19 cellular contexts compared by ENCODE assay signal in genomic region chr1:230072296-230072695, GRCh38. TPM values are rescaled to one million over a fixed set of nuclear protein-coding genes. Genes with fewer than 3 reads are reported as not detected.
DNase-seq lines count a peak whose midpoint lies in the region; ATAC-seq and TF ChIP-seq lines count a peak whose summit lies in the region.
"Had no signal": no experiment of that assay in that cellular context is flagged by ENCODE, and none has a peak within 500 bp of the region (broad histone marks: within the 10 kb centered on the region; RNA-seq: fewer than 3 reads in every experiment).

No MANE protein-coding gene starts in this region.

- TF ChIP-seq CTCF in SK-N-SH (IDR thresholded peaks at IDR 0.05) = no peak
- no peak for TF ChIP-seq CTCF in chondrocyte (IDR thresholded peaks at IDR 0.05)
- no peak for TF ChIP-seq CTCF in stomach (IDR thresholded peaks at IDR 0.05)

- peaks cover 45 to 47% of the 10 kb centered on the region in 2 experiments for H3K4me1 ChIP-seq in SK-N-SH (ENCODE audit: control insufficient read depth in 1 of 2, insufficient read depth in 2 of 2, low read depth in 1 of 2, low read length in 1 of 2)
- H3K4me1 ChIP-seq in stomach = peaks cover 36 to 88% (median 60%) of the 10 kb centered on the region in 4 donors

- intact Hi-C loops in stomach (cut with DNase I; ENCODE audit: low total_unique reads) = no loop called here

- no peaks in the 10 kb centered on the region for H3K27me3 Mint-ChIP-seq in chondrocyte (ENCODE audit: low read depth)
- peaks cover 3% of the 10 kb centered on the region for H3K27me3 Mint-ChIP-seq in activated naive CD4-positive, alpha-beta T cell treated with anti-CD3 and anti-CD28 coated beads, Interleukin-2, amount 10 ng/mL, durations not matched to agents 7 days and 5 days

- no peak overlapping the region for H3K9ac ChIP-seq in SK-N-SH

- no peaks in the 10 kb centered on the region for H3K27me3 ChIP-seq in SK-N-SH (ENCODE audit: insufficient read depth)
- H3K27me3 ChIP-seq in stomach = no peaks in the 10 kb centered on the region
- H3K27me3 ChIP-seq: cardiac muscle cell, hepatocyte had no signal

- peaks cover 84% of the 10 kb centered on the region for H3K4me1 Mint-ChIP-seq in chondrocyte (ENCODE audit: low read depth)
- H3K4me1 Mint-ChIP-seq in activated naive CD4-positive, alpha-beta T cell treated with anti-CD3 and anti-CD28 coated beads, Interleukin-2, amount 10 ng/mL, durations not matched to agents 7 days and 5 days = peaks cover 49% of the 10 kb centered on the region

- WGBS in SK-N-SH (ENCODE audit: low lambda C conversion rate) = 81% methylated on average over 6 of the region's 6 CpGs
- WGBS in stomach, 5 donors = 36 to 61% (median 48%) methylated on average over 6 of the region's 6 CpGs

- CTCF ChIA-PET in SK-N-SH (lab: Yijun Ruan, JAX) = interaction anchor here (0.8 to 1.4 kb wide), 2 partner anchors 14 to 94 kb away, joined by 3 to 4 read pairs; no protein-coding TSS in a partner anchor
- CTCF ChIA-PET in activated naive CD4-positive, alpha-beta T cell treated with anti-CD3 and anti-CD28 coated beads, Interleukin-2, amount 10 ng/mL, durations not matched to agents 7 days and 5 days (lab: Charles Lee) = no interaction called here

- H3K4me3 ChIP-seq in SK-N-SH (ENCODE audit: low read depth in 2 of 2, low read length in 1 of 2) (no peak overlapping the region), stomach (no peak overlapping the region)
- H3K4me3 ChIP-seq: cardiac muscle cell, hepatocyte had no signal

- POLR2A ChIA-PET in SK-N-SH (lab: Yijun Ruan, JAX) = no interaction called here

- no peaks in the 10 kb centered on the region for H3K9me3 Mint-ChIP-seq in chondrocyte (ENCODE audit: low read depth)
- no peaks in the 10 kb centered on the region for H3K9me3 Mint-ChIP-seq in activated naive CD4-positive, alpha-beta T cell treated with anti-CD3 and anti-CD28 coated beads, Interleukin-2, amount 10 ng/mL, durations not matched to agents 7 days and 5 days

- no peak for ATAC-seq in SK-N-SH treated with all-trans-retinoic acid at 6 μM for 48 hours
- ATAC-seq: left ventricle myocardium superior had no signal

- no peak for TF ChIP-seq POLR2A in stomach (IDR thresholded peaks at IDR 0.05)

- TF ChIP-seq RAD21 in SK-N-SH (IDR thresholded peaks at IDR 0.05; ENCODE audit: low read length) = no peak

- TF ChIP-seq EP300 in SK-N-SH (IDR thresholded peaks at IDR 0.05; ENCODE audit: borderline replicate concordance in 1 of 2, low read depth in 1 of 2, low read length in 1 of 2) (no peak), stomach (IDR thresholded peaks at IDR 0.05) (no peak)

- H3K9me2 ChIP-seq in SK-N-SH = no peaks in the 10 kb centered on the region

- H3K36me3 Mint-ChIP-seq in chondrocyte (ENCODE audit: low read depth) = peaks cover 8% of the 10 kb centered on the region
- peaks cover 3% of the 10 kb centered on the region for H3K36me3 Mint-ChIP-seq in activated naive CD4-positive, alpha-beta T cell treated with anti-CD3 and anti-CD28 coated beads, Interleukin-2, amount 10 ng/mL, durations not matched to agents 7 days and 5 days

- no peak overlapping the region for H2AFZ ChIP-seq in SK-N-SH (ENCODE audit: low read depth)
- H2AFZ ChIP-seq: hepatocyte had no signal

- H3K27ac ChIP-seq in SK-N-SH (ENCODE audit: low read depth in 2 of 2, low read length in 1 of 2) (no peak overlapping the region), stomach (peak overlapping the region in 1 of 5 donors; percentile 2)
- H3K27ac ChIP-seq: cardiac muscle cell, hepatocyte had no signal

- DNase-seq in SK-N-SH (no peak), NCI-H2196 (lab: John Stamatoyannopoulos, UW; ENCODE audit: unreplicated experiment) (peak; percentile 20), chondrocyte (ENCODE audit: low spot score) (no peak), stomach (peak; percentile 33), COLO829 (ENCODE audit: low spot score) (no peak)
- DNase-seq in activated naive CD4-positive, alpha-beta T cell treated with anti-CD3 and anti-CD28 coated beads, Interleukin-2, amount 10 ng/mL, durations not matched to agents 7 days and 5 days = no peak
- no peak for DNase-seq in stimulated activated CD8-positive, alpha-beta memory T cell treated with anti-CD3 and anti-CD28 coated beads, Interleukin-4, amount 100 ng/mL, for 48 hours
- DNase-seq: activated CD4-positive, alpha-beta T cell treated with anti-CD3 and anti-CD28 coated beads, Interleukin-2, amount 50 U/mL, for 48 hours; activated gamma-delta T cell treated with Interleukin-2 at 50 U/mL for 16 hours; activated T-cell treated with anti-CD3 and anti-CD28 coated beads for 4 hours; GDM1; left ventricle myocardium superior; NCI-H748 treated with DMSO at 0.1 percent for 48 hours; retina; stimulated activated CD4-positive, alpha-beta T cell treated with anti-CD3 and anti-CD28 coated beads, Interleukin-12 subunit alpha, Interleukin-12 subunit beta, amount 100 ng/mL, for 4 hours; T-helper 2 cell had no signal

- no peaks in the 10 kb centered on the region for H3K36me3 ChIP-seq in SK-N-SH (replicated peaks in 1 of 2; ENCODE audit: control insufficient read depth in 1 of 2, insufficient read depth in 2 of 2, low read length in 1 of 2)
- H3K36me3 ChIP-seq in stomach = peaks cover 0 to 11% (median 0%) of the 10 kb centered on the region in 4 donors
- H3K36me3 ChIP-seq: cardiac muscle cell had no signal

- peaks cover 98% of the 10 kb centered on the region for H3K79me2 ChIP-seq in SK-N-SH (ENCODE audit: insufficient read depth)

- H4K20me1 ChIP-seq in SK-N-SH (ENCODE audit: insufficient read depth) = peaks cover 69% of the 10 kb centered on the region

- H3K9me3 ChIP-seq in SK-N-SH (no peaks in the 10 kb centered on the region), stomach (no peaks in the 10 kb centered on the region)

- no peak overlapping the region for H3K4me3 Mint-ChIP-seq in chondrocyte (ENCODE audit: unreplicated experiment)
- H3K4me3 Mint-ChIP-seq in activated naive CD4-positive, alpha-beta T cell treated with anti-CD3 and anti-CD28 coated beads, Interleukin-2, amount 10 ng/mL, durations not matched to agents 7 days and 5 days = no peak overlapping the region

- peak overlapping the region; percentile 98 for H3K27ac Mint-ChIP-seq in chondrocyte (ENCODE audit: unreplicated experiment)
- H3K27ac Mint-ChIP-seq in activated naive CD4-positive, alpha-beta T cell treated with anti-CD3 and anti-CD28 coated beads, Interleukin-2, amount 10 ng/mL, durations not matched to agents 7 days and 5 days = no peak overlapping the region

- H3K4me2 ChIP-seq in SK-N-SH = peak overlapping the region; percentile 39; the same call in 1 of the 2 replicates
- H3K4me2 ChIP-seq: hepatocyte had no signal

- H3F3A ChIP-seq in SK-N-SH (replicated peaks; ENCODE audit: insufficient read depth) = peaks cover 10% of the 10 kb centered on the region

TF ChIP-seq in SK-N-SH, 30 proteins besides CTCF, POLR2A, EP300 and RAD21 (continues in another document):
- TF ChIP-seq RCOR1 (IDR thresholded peaks at IDR 0.05; ENCODE audit: low read length) (no peak), FOSL2 (IDR thresholded peaks at IDR 0.05; ENCODE audit: borderline replicate concordance, low read depth) (no peak), RFX5 (IDR thresholded peaks at IDR 0.05; ENCODE audit: low read length) (no peak), USF1 (IDR thresholded peaks at IDR 0.05; ENCODE audit: borderline replicate concordance, low read depth) (no peak), TCF12 (IDR thresholded peaks at IDR 0.05) (no peak), YY1 (IDR thresholded peaks at IDR 0.05; ENCODE audit: low read depth) (no peak)

TF ChIP-seq in SK-N-SH treated with all-trans-retinoic acid at 6 μM for 48 hours, 23 proteins besides CTCF, POLR2A, EP300 and RAD21:
- no peak for TF ChIP-seq ZC3H10 (CRISPR knock-in tag; IDR thresholded peaks at IDR 0.05)
- TF ChIP-seq ISL1 (CRISPR knock-in tag; IDR thresholded peaks at IDR 0.05) = no peak
- TF ChIP-seq TSHZ2 (CRISPR knock-in tag; IDR thresholded peaks at IDR 0.05) = no peak
- TF ChIP-seq CREB5 (CRISPR knock-in tag; IDR thresholded peaks at IDR 0.05; ENCODE audit: low read depth) = no peak

RNA-seq across cellular contexts. Expression of gene GALNT2, which starts 5.3 kb away (rescaled TPM):
- polyA plus RNA-seq in SK-N-SH (2012; rRNA removed) (99.8 and 118 TPM in 2 replicates), stomach (10 to 100 TPM in 2 of 3 donors, 1 to 10 TPM in 1; 5.5 to 18.1 (median 17.8) TPM)
- 81.8 and 111 TPM in 2 replicates for polyA plus RNA-seq in SK-N-SH (2012; cell fraction: cytosol; rRNA removed)
- polyA plus RNA-seq in SK-N-SH (2012; cell fraction: nucleus; rRNA removed) = 93.4 and 117 TPM in 2 replicates
- total RNA-seq in chondrocyte (210 to 276 TPM (median 223 TPM) in 3 replicates), stomach (100 to 1,000 TPM in 1 of 5 donors, 10 to 100 TPM in 4; 39.3 to 101 (median 49.6) TPM)

Comparison
In these comparisons a context has a peak if more than half of its experiments do, and no peak if none do; other contexts are left out.
1. DNase-seq: peak in NCI-H2196 (single experiment) and stomach (single experiment); none in SK-N-SH (single experiment), chondrocyte (single experiment), COLO829 (single experiment), activated naive CD4-positive, alpha-beta T cell treated with anti-CD3 and anti-CD28 coated beads, Interleukin-2, amount 10 ng/mL, durations not matched to agents 7 days and 5 days (single experiment) and stimulated activated CD8-positive, alpha-beta memory T cell treated with anti-CD3 and anti-CD28 coated beads, Interleukin-4, amount 100 ng/mL, for 48 hours (single experiment).